Comparison of ENCODE assay signal across 15 cellular contexts in genomic region chr14:35352274-35353233, GRCh38. TPM values are rescaled to one million over a fixed set of nuclear protein-coding genes. Genes with fewer than 3 reads are reported as not detected.
DNase-seq lines count a peak whose midpoint lies in the region; ATAC-seq and TF ChIP-seq lines count a peak whose summit lies in the region.
"Had no signal": no experiment of that assay in that cellular context is flagged by ENCODE, and none has a peak within 500 bp of the region (broad histone marks: within the 10 kb centered on the region; RNA-seq: fewer than 3 reads in every experiment).

No MANE protein-coding gene starts in this region.

- intact Hi-C loops in left cardiac atrium (cut with DNase I) = no loop called here

- DNase-seq in GDM1 (lab: John Stamatoyannopoulos, UW) (peak; percentile 64), Kasumi-1 (lab: John Stamatoyannopoulos, UW) (peak; percentile 91 to 93), left cardiac atrium (no peak), pons (ENCODE audit: low spot score) (peak; percentile 21), GM19240 (ENCODE audit: insufficient read length, low spot score) (no peak), COLO668 (lab: John Stamatoyannopoulos, UW; ENCODE audit: unreplicated experiment) (no peak), NCI-H1092 (lab: John Stamatoyannopoulos, UW) (no peak), HEK293T (ENCODE audit: extremely low spot score) (no peak)
- DNase-seq: activated CD8-positive, alpha-beta memory T cell treated with anti-CD3 and anti-CD28 coated beads for 24 hours; amniotic stem cell; COR-L47; effector memory CD8-positive, alpha-beta T cell; NCI-H1694; NCI-H82; T-cell had no signal

- POLR2A ChIA-PET in HEK293T (lab: Yijun Ruan, JAX) = interaction anchor here (0.9 to 2.4 kb wide), 3 partner anchors 51 to 60 kb away, joined by 4 to 11 read pairs (median 7); partner anchors contain the start of genes NFKBIA and PSMA6

- ATAC-seq in left cardiac atrium = peak; percentile 63 to 66
- ATAC-seq: effector memory CD8-positive, alpha-beta T cell had no signal

- CTCF ChIA-PET in HEK293T (lab: Yijun Ruan, JAX) = interaction anchor here (0.9 kb wide), 1 partner anchor 10 kb away, joined by 3 read pairs; no protein-coding TSS in a partner anchor

TF ChIP-seq in HEK293T, 16 proteins besides CTCF, POLR2A, EP300 and RAD21:
- TF ChIP-seq FOXM1 (IDR thresholded peaks at IDR 0.05; ENCODE audit: borderline replicate concordance) (no peak), FOXK2 (IDR thresholded peaks at IDR 0.05) (no peak), NFRKB (IDR thresholded peaks at IDR 0.05) (no peak), ZNF384 (IDR thresholded peaks at IDR 0.05) (no peak), L3MBTL2 (conservative IDR thresholded peaks at IDR 0.05) (no peak), SUZ12 (IDR thresholded peaks at IDR 0.05) (no peak), ELF4 (IDR thresholded peaks at IDR 0.05) (no peak), PKNOX1 (IDR thresholded peaks at IDR 0.05) (no peak), BHLHE40 (IDR thresholded peaks at IDR 0.05; ENCODE audit: borderline replicate concordance) (no peak), CTBP1 (IDR thresholded peaks at IDR 0.05; ENCODE audit: borderline replicate concordance) (no peak), LEF1 (IDR thresholded peaks at IDR 0.05; ENCODE audit: borderline replicate concordance) (no peak), TARDBP (IDR thresholded peaks at IDR 0.05) (no peak), HDGF (IDR thresholded peaks at IDR 0.05; ENCODE audit: borderline replicate concordance) (no peak), FOXA1 (IDR thresholded peaks at IDR 0.05) (no peak), ARNT (IDR thresholded peaks at IDR 0.05) (no peak), SP1 (IDR thresholded peaks at IDR 0.05) (no peak)

RNA-seq across cellular contexts. Expression of gene NFKBIA, which starts 52.0 kb away (rescaled TPM):
- total RNA-seq in left cardiac atrium = 100 to 1,000 TPM in 1 of 2 donors, 10 to 100 TPM in 1; 99.0 to 103 TPM

Comparison
In these comparisons a context has a peak if more than half of its experiments do, and no peak if none do; other contexts are left out.
1. DNase-seq: peak in GDM1 (single experiment), Kasumi-1 (2 of 2) and pons (single experiment); none in left cardiac atrium (single experiment), GM19240 (single experiment), COLO668 (single experiment), NCI-H1092 (single experiment) and HEK293T (single experiment).